In the genomic region with DNA sequence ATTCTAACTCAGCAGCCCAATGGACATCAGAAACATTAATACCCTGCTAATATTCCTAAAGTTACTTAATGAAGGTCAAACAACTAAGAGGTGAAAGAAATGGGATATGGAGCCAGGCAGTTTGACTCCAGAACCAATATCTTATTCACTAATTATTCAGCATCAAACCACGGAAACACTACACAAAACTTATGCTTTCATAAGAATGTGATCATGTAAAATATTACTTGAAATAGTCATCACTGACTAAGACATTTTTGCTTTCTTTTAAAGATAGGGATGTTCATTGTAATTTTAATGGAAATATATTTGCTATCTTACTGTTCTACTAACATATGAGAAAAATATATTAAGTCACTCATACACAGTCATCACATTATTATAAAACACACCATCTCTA, we compare ENCODE assay signal across 23 cellular contexts.
"Had no signal": no experiment of that assay in that cellular context is flagged by ENCODE, and none has a peak within 500 bp of the region (broad histone marks: within the 10 kb centered on the region; RNA-seq: fewer than 3 reads in every experiment).

No MANE protein-coding gene starts in this region.

- H3K79me2 ChIP-seq: hepatocyte had no signal

- H3K4me1 ChIP-seq: esophagus squamous epithelium, left ventricle myocardium inferior, lower lobe of right lung, tibial artery, upper lobe of left lung, uterus had no signal

- H3K9me3 ChIP-seq: ovary, uterus had no signal

- H3K36me3 ChIP-seq: esophagus squamous epithelium, left ventricle myocardium inferior, lower lobe of right lung, ovary, tibial artery, upper lobe of left lung, uterus had no signal

- H3K27me3 ChIP-seq: esophagus squamous epithelium, hepatocyte, ovary, tibial artery, upper lobe of left lung, uterus had no signal

- H3K4me1 Mint-ChIP-seq: memory B cell; mesothelial cell of epicardium; natural killer cell; neural crest cell; stimulated activated memory B cell treated with anti-CD40 and anti-IgM and Interleukin-4, amounts not matched to agents 10 μg/mL and 1 μg/mL and 100 μg/mL, for 72 hours had no signal

- H3K4me2 ChIP-seq: hepatocyte had no signal

- H3K4me3 Mint-ChIP-seq: memory B cell; mesothelial cell of epicardium; natural killer cell; neural crest cell; stimulated activated memory B cell treated with anti-CD40 and anti-IgM and Interleukin-4, amounts not matched to agents 10 μg/mL and 1 μg/mL and 100 μg/mL, for 72 hours; stimulated activated naive CD8-positive, alpha-beta T cell treated with anti-CD3 and anti-CD28 coated beads, Interleukin-15, Interleukin-2, amounts not matched to agents 100 ng/mL and 50 ng/mL, for 24 hours had no signal

- H3K4me3 ChIP-seq: esophagus squamous epithelium, hepatocyte, left ventricle myocardium inferior, lower lobe of right lung, ovary, tibial artery, upper lobe of left lung, uterus had no signal

- H3K36me3 Mint-ChIP-seq: memory B cell; stimulated activated memory B cell treated with anti-CD40 and anti-IgM and Interleukin-4, amounts not matched to agents 10 μg/mL and 1 μg/mL and 100 μg/mL, for 72 hours had no signal

- H3K27ac ChIP-seq: esophagus squamous epithelium, hepatocyte, left ventricle myocardium inferior, lower lobe of right lung, ovary, tibial artery, upper lobe of left lung, uterus had no signal

- H3K27ac Mint-ChIP-seq: memory B cell; mesothelial cell of epicardium; natural killer cell; stimulated activated memory B cell treated with anti-CD40 and anti-IgM and Interleukin-4, amounts not matched to agents 10 μg/mL and 1 μg/mL and 100 μg/mL, for 72 hours; stimulated activated naive CD8-positive, alpha-beta T cell treated with anti-CD3 and anti-CD28 coated beads, Interleukin-15, Interleukin-2, amounts not matched to agents 100 ng/mL and 50 ng/mL, for 24 hours had no signal

- H3K27me3 Mint-ChIP-seq: memory B cell; stimulated activated memory B cell treated with anti-CD40 and anti-IgM and Interleukin-4, amounts not matched to agents 10 μg/mL and 1 μg/mL and 100 μg/mL, for 72 hours; stimulated activated naive CD8-positive, alpha-beta T cell treated with anti-CD3 and anti-CD28 coated beads, Interleukin-15, Interleukin-2, amounts not matched to agents 100 ng/mL and 50 ng/mL, for 24 hours had no signal

- DNase-seq: dermis blood vessel endothelial cell; esophagus squamous epithelium; foreskin melanocyte; head of caudate nucleus; kidney; left cardiac atrium; left ventricle myocardium inferior; lower lobe of right lung; natural killer cell; ovary; right cardiac atrium; stimulated activated CD4-positive, alpha-beta T cell treated with anti-CD3 and anti-CD28 coated beads, Interleukin-15, amount 100 ng/mL, for 24 hours; stimulated activated CD4-positive, alpha-beta T cell treated with anti-CD3 and anti-CD28 coated beads, Interleukin-1b, Interleukin-23, amount 100 ng/mL, for 48 hours; stimulated activated CD4-positive, alpha-beta T cell treated with anti-CD3 and anti-CD28 coated beads, Interleukin-4, amount 100 ng/mL, for 24 hours; tibial artery; upper lobe of left lung; uterus had no signal

- H2AFZ ChIP-seq: hepatocyte had no signal
